In the genomic region with DNA sequence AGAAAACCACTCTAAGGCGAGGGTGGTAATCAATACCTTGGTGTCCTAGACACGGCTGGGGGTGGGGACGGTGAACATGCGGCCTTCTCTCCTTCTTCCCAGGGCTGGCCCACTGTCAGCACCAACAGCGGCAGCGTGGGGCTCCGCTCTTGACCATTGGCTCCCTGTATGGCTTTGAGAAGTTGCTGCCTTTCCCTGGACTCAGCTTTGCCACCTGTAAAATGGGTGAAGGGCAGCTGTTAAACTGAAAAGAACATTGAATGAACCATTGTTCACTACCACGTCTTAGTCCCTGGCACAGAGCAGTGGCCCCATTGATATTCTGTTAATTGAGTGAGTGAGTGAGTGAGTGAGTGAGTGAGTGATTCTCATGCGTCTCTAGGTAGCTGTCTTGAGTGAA, we compare ENCODE assay signal across 17 cellular contexts.
"Had no signal": no experiment of that assay in that cellular context is flagged by ENCODE, and none has a peak within 500 bp of the region (broad histone marks: within the 10 kb centered on the region; RNA-seq: fewer than 3 reads in every experiment).

No MANE protein-coding gene starts in this region.

- H3K4me3 ChIP-seq: dorsolateral prefrontal cortex, esophagus squamous epithelium, psoas muscle, upper lobe of right lung had no signal

- H3K27me3 Mint-ChIP-seq: activated B cell treated with CpG ODN at 0.5 μM for 24 hours; stimulated activated naive CD8-positive, alpha-beta T cell treated with anti-CD3 and anti-CD28 coated beads, Interleukin-15, amount 100 ng/mL, for 72 hours had no signal

- H3K4me3 Mint-ChIP-seq: activated B cell treated with CpG ODN at 0.5 μM for 24 hours; activated CD8-positive, alpha-beta T cell treated with anti-CD3 and anti-CD28 coated beads, Interleukin-2, amount 10 ng/mL, durations not matched to agents 7 days and 5 days; nephron progenitor cell; stimulated activated naive CD8-positive, alpha-beta T cell treated with anti-CD3 and anti-CD28 coated beads, Interleukin-15, amount 100 ng/mL, for 72 hours had no signal

- H3K9me3 Mint-ChIP-seq: activated B cell treated with CpG ODN at 0.5 μM for 24 hours; activated naive CD4-positive, alpha-beta T cell treated with anti-CD3 and anti-CD28 coated beads, Interleukin-2, amount 50 U/mL, for 72 hours; nephron progenitor cell; stimulated activated naive CD8-positive, alpha-beta T cell treated with anti-CD3 and anti-CD28 coated beads, Interleukin-15, amount 100 ng/mL, for 72 hours had no signal

- H3K4me1 Mint-ChIP-seq: activated B cell treated with CpG ODN at 0.5 μM for 24 hours; stimulated activated naive CD8-positive, alpha-beta T cell treated with anti-CD3 and anti-CD28 coated beads, Interleukin-15, amount 100 ng/mL, for 72 hours had no signal

- H3K27ac Mint-ChIP-seq: activated B cell treated with CpG ODN at 0.5 μM for 24 hours; activated CD8-positive, alpha-beta T cell treated with anti-CD3 and anti-CD28 coated beads, Interleukin-2, amount 10 ng/mL, durations not matched to agents 7 days and 5 days; activated naive CD4-positive, alpha-beta T cell treated with anti-CD3 and anti-CD28 coated beads, Interleukin-2, amount 50 U/mL, for 72 hours had no signal

- ATAC-seq: activated CD8-positive, alpha-beta T cell treated with anti-CD3 and anti-CD28 coated beads, Interleukin-2, amount 10 ng/mL, durations not matched to agents 7 days and 5 days; activated naive CD4-positive, alpha-beta T cell treated with anti-CD3 and anti-CD28 coated beads, Interleukin-2, amount 50 U/mL, for 72 hours; psoas muscle; sciatic nerve; stimulated activated naive CD8-positive, alpha-beta T cell treated with anti-CD3 and anti-CD28 coated beads, Interleukin-15, amount 100 ng/mL, for 72 hours; upper lobe of right lung had no signal

- H3K36me3 Mint-ChIP-seq: activated naive CD4-positive, alpha-beta T cell treated with anti-CD3 and anti-CD28 coated beads, Interleukin-2, amount 50 U/mL, for 72 hours had no signal

- H3K27ac ChIP-seq: psoas muscle, upper lobe of right lung had no signal

- H3K27me3 ChIP-seq: dorsolateral prefrontal cortex, esophagus squamous epithelium, upper lobe of right lung had no signal

- DNase-seq: activated B cell treated with CpG ODN at 0.5 μM for 24 hours; activated CD4-positive, alpha-beta T cell treated with anti-CD3 and anti-CD28 coated beads for 48 hours; activated CD8-positive, alpha-beta memory T cell treated with anti-CD3 and anti-CD28 coated beads, Interleukin-2, amount 50 U/mL, for 4 hours; activated CD8-positive, alpha-beta T cell treated with anti-CD3 and anti-CD28 coated beads, Interleukin-2, amount 10 ng/mL, durations not matched to agents 7 days and 5 days; activated gamma-delta T cell; activated T-cell treated with anti-CD3 and anti-CD28 coated beads, Interleukin-2, amount 50 U/mL, for 48 hours; cerebellar nuclear complex; dorsolateral prefrontal cortex; esophagus squamous epithelium; mesendoderm; nephron progenitor cell; psoas muscle; stimulated activated naive CD8-positive, alpha-beta T cell treated with anti-CD3 and anti-CD28 coated beads, Interleukin-15, amount 100 ng/mL, for 72 hours; T-helper 2 cell; upper lobe of right lung had no signal

- H3K9me3 ChIP-seq: esophagus squamous epithelium, psoas muscle, upper lobe of right lung had no signal
